ENCODE assay signal across 18 cellular contexts in genomic region chr20:54128175-54128574, GRCh38. TPM values are rescaled to one million over a fixed set of nuclear protein-coding genes. Genes with fewer than 3 reads are reported as not detected.
A peak's percentile ranks its signal among the peaks of the same experiment; 100 is the strongest.
DNase-seq lines count a peak whose midpoint lies in the region; ATAC-seq, FAIRE-seq and TF ChIP-seq lines count a peak whose summit lies in the region.
"Had no signal": no experiment of that assay in that cellular context is flagged by ENCODE, and none has a peak within 500 bp of the region (broad histone marks: within the 10 kb centered on the region; RNA-seq: fewer than 3 reads in every experiment).

No MANE protein-coding gene starts in this region.

- H3K27me3 Mint-ChIP-seq in mesothelial cell of epicardium (ENCODE audit: low read depth), result no peaks in the 10 kb centered on the region

- ATAC-seq in K562, result no peak

- H3K4me1 Mint-ChIP-seq in mesothelial cell of epicardium, result peaks cover 28% of the 10 kb centered on the region

- no peaks in the 10 kb centered on the region for H3K36me3 ChIP-seq in K562 (ENCODE audit: control insufficient read depth, insufficient read depth, low read length)
- H3K36me3 ChIP-seq: BLaER1 treated with 17β-estradiol and CSF1 and Interleukin-3, amounts not matched to agents 10 nM and 100 nM; MG63 had no signal

- no peaks in the 10 kb centered on the region for H3K79me2 ChIP-seq in K562 (ENCODE audit: control insufficient read depth, insufficient read depth, low read length)

- CTCF ChIA-PET in HEK293T (lab: Yijun Ruan, JAX), result interaction anchor here (0.9 kb wide), 1 partner anchor 35 kb away, joined by 3 read pairs; no protein-coding TSS in a partner anchor
- CTCF ChIA-PET in K562 (lab: Yijun Ruan, JAX; ENCODE audit: low intra/inter-chr PET ratio), result no interaction called here

- in situ Hi-C loops in K562 (cut with MboI), result no loop called here

- no peak overlapping the region for H3K9ac ChIP-seq in K562 (ENCODE audit: insufficient read depth in 1 of 2, low read depth in 2 of 2, low read length in 2 of 2)
- H3K9ac ChIP-seq: BLaER1 treated with 17β-estradiol and CSF1 and Interleukin-3, amounts not matched to agents 10 nM and 100 nM had no signal

- H3K27me3 ChIP-seq in K562 (ENCODE audit: control insufficient read depth in 2 of 2, insufficient read depth in 2 of 2, low read length in 2 of 2), result peaks cover 3 to 5% of the 10 kb centered on the region in 2 experiments; a peak in 2 of 5 replicates
- H3K27me3 ChIP-seq: BLaER1 treated with 17β-estradiol and CSF1 and Interleukin-3, amounts not matched to agents 10 nM and 100 nM; MG63 had no signal

- no peak for TF ChIP-seq EP300 in K562 (IDR thresholded peaks at IDR 0.05; ENCODE audit: low read length)

- no TSS peak for BruUV-seq in K562 (replicated peaks; lab: Mats Ljungman, UMichigan)

- POLR2A ChIA-PET in HEK293T (lab: Yijun Ruan, JAX) (no interaction called here), K562 (lab: Yijun Ruan, JAX) (interaction anchor here (0.5 kb wide), 1 partner anchor 1450 kb away, joined by 3 read pairs; no protein-coding TSS in a partner anchor)

- H3K4me1 ChIP-seq in K562 (replicated peaks in 1 of 2; ENCODE audit: control insufficient read depth in 2 of 2, insufficient read depth in 2 of 2, low read length in 2 of 2), result no peaks in the 10 kb centered on the region; a peak in 2 of 5 replicates

- H3K9me3 ChIP-seq in K562 (replicated peaks; ENCODE audit: control insufficient read depth, insufficient read depth, low read depth, low read length), result no peaks in the 10 kb centered on the region
- H3K9me3 ChIP-seq: MG63 had no signal

- no peaks in the 10 kb centered on the region for H3K36me3 Mint-ChIP-seq in mesothelial cell of epicardium

- intact Hi-C loops in K562 (cut with micrococcal nuclease), result no loop called here

- TF ChIP-seq RAD21 in K562 (CRISPR knock-in tag; conservative IDR thresholded peaks at IDR 0.05 in 1 of 2, IDR thresholded peaks at IDR 0.05 in 1 of 2), result no peak

- no peak overlapping the region for H3K4me3 ChIP-seq in K562
- H3K4me3 ChIP-seq: BLaER1 treated with 17β-estradiol and CSF1 and Interleukin-3, amounts not matched to agents 10 nM and 100 nM; MG63 had no signal

- H3K9me3 Mint-ChIP-seq in mesothelial cell of epicardium, result peaks cover 6% of the 10 kb centered on the region

- WGBS in K562 (ENCODE audit: insufficient coverage, low coverage, missing lambda C conversion rate), result 14% methylated on average over 3 of the region's 3 CpGs

- DNase-seq in EH (ENCODE audit: low read depth), result peak; percentile 19
- no peak for DNase-seq in HEK293T (ENCODE audit: extremely low spot score)
- DNase-seq in K562 (ENCODE audit: extremely low read depth in 1 of 4, low spot score in 3 of 4), result no peak
- no peak for DNase-seq in mesothelial cell of epicardium (ENCODE audit: low spot score in 2 of 2, unreplicated experiment in 2 of 2)
- DNase-seq in AG08396 (ENCODE audit: low spot score), result no peak
- no peak for DNase-seq in AML-193 (lab: John Stamatoyannopoulos, UW)
- DNase-seq in activated CD4-positive, alpha-beta T cell treated with anti-CD3 and anti-CD28 coated beads for 48 hours, result no peak
- no peak for DNase-seq in HK-2 (ENCODE audit: unreplicated experiment)
- DNase-seq: DMS 273 treated with DMSO at 0.1 percent for 48 hours, MG63, NCI-H1105, NCI-H187, NCI-H2171, NCI-H446 treated with DMSO at 0.1 percent for 48 hours, NCI-H774 had no signal

- no peak overlapping the region for H3K4me2 ChIP-seq in K562 (ENCODE audit: insufficient read depth, low read length)

- peak overlapping the region; percentile 67 for H3K27ac Mint-ChIP-seq in mesothelial cell of epicardium

- H4K20me1 ChIP-seq in K562 (replicated peaks; ENCODE audit: control insufficient read depth, insufficient read depth, low read length), result no peaks in the 10 kb centered on the region
- H4K20me1 ChIP-seq: BLaER1 treated with 17β-estradiol and CSF1 and Interleukin-3, amounts not matched to agents 10 nM and 100 nM had no signal

- H3K9me1 ChIP-seq in K562 (ENCODE audit: control insufficient read depth, insufficient read depth, low read length), result no peaks in the 10 kb centered on the region

- TF ChIP-seq CTCF in K562 (IDR thresholded peaks at IDR 0.05 in 2 of 3, conservative IDR thresholded peaks at IDR 0.05 in 1 of 3; ENCODE audit: insufficient read depth in 2 of 3, low read depth in 1 of 3, low read length in 3 of 3) (no peak), mesothelial cell of epicardium (IDR thresholded peaks at IDR 0.05; ENCODE audit: unreplicated experiment) (no peak)

- no peak overlapping the region for H3K27ac ChIP-seq in K562 (ENCODE audit: extremely low read depth, low read depth, low read length)
- H3K27ac ChIP-seq: BLaER1 treated with 17β-estradiol and CSF1 and Interleukin-3, amounts not matched to agents 10 nM and 100 nM had no signal

- TF ChIP-seq POLR2A in K562 (conservative IDR thresholded peaks at IDR 0.05), result no peak

- no peak overlapping the region for H2AFZ ChIP-seq in K562 (ENCODE audit: low read depth, low read length)

- H3K4me3 Mint-ChIP-seq in mesothelial cell of epicardium, result no peak overlapping the region

- no peak for FAIRE-seq in K562 (lab: Jason Lieb, UNC)
- FAIRE-seq: GM12891, RCC 7860 had no signal

TF ChIP-seq in HEK293T, 16 proteins besides CTCF, POLR2A, EP300 and RAD21:
- no peak for TF ChIP-seq FOXA1 (IDR thresholded peaks at IDR 0.05)
- TF ChIP-seq SUZ12 (IDR thresholded peaks at IDR 0.05), result no peak
- TF ChIP-seq NFRKB (IDR thresholded peaks at IDR 0.05), result no peak
- TF ChIP-seq L3MBTL2 (conservative IDR thresholded peaks at IDR 0.05), result no peak
- TF ChIP-seq LEF1 (IDR thresholded peaks at IDR 0.05; ENCODE audit: borderline replicate concordance), result no peak
- no peak for TF ChIP-seq ARNT (IDR thresholded peaks at IDR 0.05)
- 0 out of 2 replicates have a peak, but pooled peaks have one; percentile 37 for TF ChIP-seq ZNF384 (IDR thresholded peaks at IDR 0.05)

TF ChIP-seq in K562, 482 proteins besides CTCF, POLR2A, EP300 and RAD21 (continues in another document):
- TF ChIP-seq ATF7 (IDR thresholded peaks at IDR 0.05), result peak; percentile 30; the same call in 1 of the 2 replicates

RNA-seq across cellular contexts. Expression of gene CYP24A1, which starts 45.6 kb away (rescaled TPM):
- total RNA-seq in K562 (2011; cell fraction: chromatin; rRNA removed; ENCODE audit: low replicate concordance), result not detected in 2 replicates
- total RNA-seq in K562 (2011; cell fraction: nucleolus; rRNA removed), result not detected in 2 replicates
- not detected in 2 replicates for total RNA-seq in K562 (2011; cell fraction: nucleoplasm; rRNA removed)
- total RNA-seq in K562 (2014; rRNA removed) (not detected in 2 replicates), K562 (2014; rRNA removed; fragmentation: Illumina TruSeq; extraction: Trizol) (not detected in 2 replicates), K562 (2015; rRNA removed; fragmentation: Illumina TruSeq; extraction: Trizol) (not detected in 2 replicates), K562 (2021) (not detected in 2 replicates), mesothelial cell of epicardium (21.3 to 25.3 TPM (median 23.6 TPM) in 3 replicates)
- polyA plus RNA-seq in K562 (2011; rRNA removed) (0.04 TPM in 1 of 2 replicates, not detected in the other), K562 (2014; fragmentation: Illumina TruSeq; extraction: Trizol) (not detected in 2 replicates), K562 (2014; fragmentation: Nextera tagmentation; extraction: Ambion mirVana) (not detected), K562 (2014; rRNA removed) (not detected in 2 replicates)
- polyA plus RNA-seq in K562 (2011; cell fraction: cytosol; rRNA removed), result not detected in 2 replicates
- polyA plus RNA-seq in K562 (2011; cell fraction: nucleus; rRNA removed), result not detected in 2 replicates
- not detected in 2 replicates for polyA plus RNA-seq in K562 (2012)
- not detected in 2 replicates for polyA minus RNA-seq in K562 (2011; rRNA and poly(A)+ RNA removed)
- not detected in 2 replicates for polyA minus RNA-seq in K562 (2011; cell fraction: cytosol; rRNA and poly(A)+ RNA removed)
- not detected in 2 replicates for polyA minus RNA-seq in K562 (2011; cell fraction: nucleus; rRNA and poly(A)+ RNA removed)

RNA-seq across cellular contexts. Expression of gene BCAS1, which starts 57.8 kb away (rescaled TPM):
- total RNA-seq in K562 (2011; cell fraction: chromatin; rRNA removed; ENCODE audit: low replicate concordance), result 0.58 and 0.92 TPM in 2 replicates
- total RNA-seq in K562 (2011; cell fraction: nucleolus; rRNA removed), result 0.39 and 0.67 TPM in 2 replicates
- 0.51 and 0.69 TPM in 2 replicates for total RNA-seq in K562 (2011; cell fraction: nucleoplasm; rRNA removed)
- total RNA-seq in K562 (2014; rRNA removed) (1.6 and 1.8 TPM in 2 replicates), K562 (2014; rRNA removed; fragmentation: Illumina TruSeq; extraction: Trizol) (1.1 and 1.5 TPM in 2 replicates), K562 (2015; rRNA removed; fragmentation: Illumina TruSeq; extraction: Trizol) (0.54 and 0.57 TPM in 2 replicates), K562 (2021) (0.93 and 1.0 TPM in 2 replicates), mesothelial cell of epicardium (0.18 to 0.20 TPM (median 0.20 TPM) in 3 replicates)
- polyA plus RNA-seq in K562 (2011; rRNA removed) (0.18 and 0.19 TPM in 2 replicates), K562 (2014; fragmentation: Illumina TruSeq; extraction: Trizol) (1.3 and 2.3 TPM in 2 replicates), K562 (2014; fragmentation: Nextera tagmentation; extraction: Ambion mirVana) (under 1 TPM; 0.37 to 0.63 TPM), K562 (2014; rRNA removed) (1.0 and 1.1 TPM in 2 replicates)
- 0.07 and 0.15 TPM in 2 replicates for polyA plus RNA-seq in K562 (2011; cell fraction: cytosol; rRNA removed)
- polyA plus RNA-seq in K562 (2011; cell fraction: nucleus; rRNA removed), result 0.20 and 0.24 TPM in 2 replicates
- polyA plus RNA-seq in K562 (2012), result 0.76 and 1.8 TPM in 2 replicates
- 0.18 and 0.25 TPM in 2 replicates for polyA minus RNA-seq in K562 (2011; rRNA and poly(A)+ RNA removed)
- not detected in 2 replicates for polyA minus RNA-seq in K562 (2011; cell fraction: cytosol; rRNA and poly(A)+ RNA removed)
- 0.33 and 0.40 TPM in 2 replicates for polyA minus RNA-seq in K562 (2011; cell fraction: nucleus; rRNA and poly(A)+ RNA removed)

Comparison
In these comparisons a context has a peak if more than half of its experiments do, and no peak if none do; other contexts are left out.
1. RNA of gene CYP24A1, which starts 45.6 kb away (total RNA-seq): 21.3 to 25.3 TPM in mesothelial cell of epicardium; not detected in K562; every median in the first group is over 10 times any median in the second.